1 cellular context compared by ENCODE assay signal in genomic region chr6:93177918-93178317, GRCh38.
TF ChIP-seq lines count a peak whose summit lies in the region.

No MANE protein-coding gene starts in this region.

TF ChIP-seq in H1, 55 proteins besides CTCF, POLR2A, EP300 and RAD21:
- TF ChIP-seq CHD2 (IDR thresholded peaks at IDR 0.05; ENCODE audit: low read length) (no peak), HDAC6 (IDR thresholded peaks at IDR 0.05; ENCODE audit: low read depth, low read length) (no peak), E2F6 (IDR thresholded peaks at IDR 0.05) (no peak), TEAD4 (IDR thresholded peaks at IDR 0.05; ENCODE audit: low read depth, low read length) (no peak), SIN3A (conservative IDR thresholded peaks at IDR 0.05 in 1 of 2, IDR thresholded peaks at IDR 0.05 in 1 of 2; ENCODE audit: low read depth in 1 of 2, low read length in 2 of 2) (no peak), TCF12 (IDR thresholded peaks at IDR 0.05; ENCODE audit: low read depth, low read length) (no peak), ATF2 (IDR thresholded peaks at IDR 0.05; ENCODE audit: low read length) (no peak), EGR1 (IDR thresholded peaks at IDR 0.05; ENCODE audit: borderline replicate concordance, low read depth, low read length) (no peak), CHD7 (IDR thresholded peaks at IDR 0.05; ENCODE audit: insufficient replicate concordance, low read length) (no peak), BACH1 (IDR thresholded peaks at IDR 0.05; ENCODE audit: low read length) (no peak), NANOG (IDR thresholded peaks at IDR 0.05; ENCODE audit: insufficient read depth, low read depth, low read length, poor library complexity, severe bottlenecking) (no peak), SP2 (IDR thresholded peaks at IDR 0.05; ENCODE audit: low read length) (no peak), RNF2 (IDR thresholded peaks at IDR 0.05; ENCODE audit: borderline replicate concordance, low read depth, low read length, missing control alignments, poor library complexity, severe bottlenecking) (no peak), ZNF274 (IDR thresholded peaks at IDR 0.05; ENCODE audit: borderline replicate concordance, extremely low read depth, low read length) (no peak), PHF8 (conservative IDR thresholded peaks at IDR 0.05; ENCODE audit: low read depth, low read length) (no peak), JUN (IDR thresholded peaks at IDR 0.05; ENCODE audit: low read depth, low read length) (no peak), YY1 (IDR thresholded peaks at IDR 0.05; ENCODE audit: low read depth, low read length) (no peak), KDM5A (IDR thresholded peaks at IDR 0.05; ENCODE audit: low read length) (no peak), CHD1 (IDR thresholded peaks at IDR 0.05; ENCODE audit: low read depth, low read length) (no peak), SP1 (IDR thresholded peaks at IDR 0.05; ENCODE audit: low read depth, low read length) (no peak)
